ENCODE assay signal across 15 cellular contexts in genomic region chr3:54863366-54863765, GRCh38.
DNase-seq lines count a peak whose midpoint lies in the region; ATAC-seq and TF ChIP-seq lines count a peak whose summit lies in the region.
"Had no signal": no experiment of that assay in that cellular context is flagged by ENCODE, and none has a peak within 500 bp of the region (broad histone marks: within the 10 kb centered on the region; RNA-seq: fewer than 3 reads in every experiment).

No MANE protein-coding gene starts in this region.

- no peak for TF ChIP-seq POLR2A in erythroblast (IDR thresholded peaks at IDR 0.05; ENCODE audit: low read length)

- H3K9me3 ChIP-seq in adipocyte (ENCODE audit: control insufficient read depth, low read length), result no peaks in the 10 kb centered on the region

- CTCF ChIA-PET in activated CD8-positive, alpha-beta memory T cell treated with anti-CD3 and anti-CD28 coated beads, Interleukin-2, amount 10 ng/mL, durations not matched to agents 7 days and 5 days (lab: Charles Lee), result no interaction called here

- H3K9ac ChIP-seq in adipocyte (ENCODE audit: low read length), result no peak overlapping the region

- peaks cover 4% of the 10 kb centered on the region for H3K4me1 Mint-ChIP-seq in activated CD8-positive, alpha-beta memory T cell treated with anti-CD3 and anti-CD28 coated beads, Interleukin-2, amount 10 ng/mL, durations not matched to agents 7 days and 5 days
- H3K4me1 Mint-ChIP-seq: activated naive CD8-positive, alpha-beta T cell treated with anti-CD3 and anti-CD28 coated beads, Interleukin-2, amount 50 U/mL, for 24 hours; activated T-helper 17 cell treated with anti-CD3 and anti-CD28 coated beads, Interleukin-2, amount 50 U/mL, for 72 hours; naive thymus-derived CD8-positive, alpha-beta T cell had no signal

- H3K36me3 ChIP-seq in adipocyte (ENCODE audit: control insufficient read depth, insufficient read depth, low read length, severe bottlenecking), result no peaks in the 10 kb centered on the region

- H3K27ac Mint-ChIP-seq in activated CD8-positive, alpha-beta memory T cell treated with anti-CD3 and anti-CD28 coated beads, Interleukin-2, amount 10 ng/mL, durations not matched to agents 7 days and 5 days, result no peak overlapping the region
- H3K27ac Mint-ChIP-seq: activated naive CD8-positive, alpha-beta T cell treated with anti-CD3 and anti-CD28 coated beads, Interleukin-2, amount 50 U/mL, for 24 hours; activated T-helper 17 cell treated with anti-CD3 and anti-CD28 coated beads, Interleukin-2, amount 50 U/mL, for 72 hours; naive thymus-derived CD8-positive, alpha-beta T cell; stimulated activated naive CD8-positive, alpha-beta T cell treated with anti-CD3 and anti-CD28 coated beads, Interleukin-15, Interleukin-2, amounts not matched to agents 100 ng/mL and 50 ng/mL, for 24 hours had no signal

- no peaks in the 10 kb centered on the region for H3K36me3 Mint-ChIP-seq in activated CD8-positive, alpha-beta memory T cell treated with anti-CD3 and anti-CD28 coated beads, Interleukin-2, amount 10 ng/mL, durations not matched to agents 7 days and 5 days

- peaks cover 39% of the 10 kb centered on the region for H3K4me1 ChIP-seq in adipocyte (ENCODE audit: control insufficient read depth, insufficient read depth, low read length)

- no peaks in the 10 kb centered on the region for H3K27me3 Mint-ChIP-seq in activated CD8-positive, alpha-beta memory T cell treated with anti-CD3 and anti-CD28 coated beads, Interleukin-2, amount 10 ng/mL, durations not matched to agents 7 days and 5 days
- H3K27me3 Mint-ChIP-seq: activated naive CD8-positive, alpha-beta T cell treated with anti-CD3 and anti-CD28 coated beads, Interleukin-2, amount 50 U/mL, for 24 hours; activated T-helper 17 cell treated with anti-CD3 and anti-CD28 coated beads, Interleukin-2, amount 50 U/mL, for 72 hours; stimulated activated naive CD8-positive, alpha-beta T cell treated with anti-CD3 and anti-CD28 coated beads, Interleukin-15, Interleukin-2, amounts not matched to agents 100 ng/mL and 50 ng/mL, for 24 hours had no signal

- DNase-seq in A172 (ENCODE audit: low spot score) (peak; percentile 53), HT1080 (ENCODE audit: low read depth) (peak; percentile 27), adipocyte (ENCODE audit: low read depth) (peak; percentile 21), islet precursor cell (peak; percentile 76), erythroblast (lab: John Stamatoyannopoulos, UW) (no peak), NCI-H446 (lab: John Stamatoyannopoulos, UW) (no peak), NCI-H1436 treated with DMSO at 0.1 percent for 48 hours (lab: John Stamatoyannopoulos, UW) (no peak)
- DNase-seq in activated CD8-positive, alpha-beta memory T cell treated with anti-CD3 and anti-CD28 coated beads, Interleukin-2, amount 10 ng/mL, durations not matched to agents 7 days and 5 days, result no peak
- DNase-seq: activated naive CD8-positive, alpha-beta T cell treated with anti-CD3 and anti-CD28 coated beads, Interleukin-2, amount 50 U/mL, for 24 hours; mammary epithelial cell; naive thymus-derived CD8-positive, alpha-beta T cell; NCI-H2081 treated with DMSO at 0.1 percent for 48 hours; NCI-H69 had no signal

- H3K4me3 ChIP-seq in adipocyte (ENCODE audit: low read length), result peak overlapping the region; percentile 28

- peaks cover 4% of the 10 kb centered on the region for H3K9me3 Mint-ChIP-seq in activated CD8-positive, alpha-beta memory T cell treated with anti-CD3 and anti-CD28 coated beads, Interleukin-2, amount 10 ng/mL, durations not matched to agents 7 days and 5 days (ENCODE audit: low read depth)
- H3K9me3 Mint-ChIP-seq: activated naive CD8-positive, alpha-beta T cell treated with anti-CD3 and anti-CD28 coated beads, Interleukin-2, amount 50 U/mL, for 24 hours; activated T-helper 17 cell treated with anti-CD3 and anti-CD28 coated beads, Interleukin-2, amount 50 U/mL, for 72 hours; stimulated activated naive CD8-positive, alpha-beta T cell treated with anti-CD3 and anti-CD28 coated beads, Interleukin-15, Interleukin-2, amounts not matched to agents 100 ng/mL and 50 ng/mL, for 24 hours had no signal

- no peak for ATAC-seq in activated CD8-positive, alpha-beta memory T cell treated with anti-CD3 and anti-CD28 coated beads, Interleukin-2, amount 10 ng/mL, durations not matched to agents 7 days and 5 days
- ATAC-seq: activated naive CD8-positive, alpha-beta T cell treated with anti-CD3 and anti-CD28 coated beads, Interleukin-2, amount 50 U/mL, for 24 hours; activated T-helper 17 cell treated with anti-CD3 and anti-CD28 coated beads, Interleukin-2, amount 50 U/mL, for 72 hours; naive thymus-derived CD8-positive, alpha-beta T cell had no signal

- H3K4me3 Mint-ChIP-seq in activated CD8-positive, alpha-beta memory T cell treated with anti-CD3 and anti-CD28 coated beads, Interleukin-2, amount 10 ng/mL, durations not matched to agents 7 days and 5 days, result no peak overlapping the region
- H3K4me3 Mint-ChIP-seq: activated naive CD8-positive, alpha-beta T cell treated with anti-CD3 and anti-CD28 coated beads, Interleukin-2, amount 50 U/mL, for 24 hours; activated T-helper 17 cell treated with anti-CD3 and anti-CD28 coated beads, Interleukin-2, amount 50 U/mL, for 72 hours; naive thymus-derived CD8-positive, alpha-beta T cell; stimulated activated naive CD8-positive, alpha-beta T cell treated with anti-CD3 and anti-CD28 coated beads, Interleukin-15, Interleukin-2, amounts not matched to agents 100 ng/mL and 50 ng/mL, for 24 hours had no signal

- H3K27me3 ChIP-seq in adipocyte (replicated peaks; ENCODE audit: control insufficient read depth, insufficient read depth, low read length), result no peaks in the 10 kb centered on the region

Comparison
In these comparisons a context has a peak if more than half of its experiments do, and no peak if none do; other contexts are left out.
1. DNase-seq: peak in A172 (single experiment), HT1080 (single experiment), adipocyte (single experiment) and islet precursor cell (single experiment); none in erythroblast (0 of 2), activated CD8-positive, alpha-beta memory T cell treated with anti-CD3 and anti-CD28 coated beads, Interleukin-2, amount 10 ng/mL, durations not matched to agents 7 days and 5 days (single experiment), NCI-H446 (0 of 2) and NCI-H1436 treated with DMSO at 0.1 percent for 48 hours (single experiment).